In the genomic region with DNA sequence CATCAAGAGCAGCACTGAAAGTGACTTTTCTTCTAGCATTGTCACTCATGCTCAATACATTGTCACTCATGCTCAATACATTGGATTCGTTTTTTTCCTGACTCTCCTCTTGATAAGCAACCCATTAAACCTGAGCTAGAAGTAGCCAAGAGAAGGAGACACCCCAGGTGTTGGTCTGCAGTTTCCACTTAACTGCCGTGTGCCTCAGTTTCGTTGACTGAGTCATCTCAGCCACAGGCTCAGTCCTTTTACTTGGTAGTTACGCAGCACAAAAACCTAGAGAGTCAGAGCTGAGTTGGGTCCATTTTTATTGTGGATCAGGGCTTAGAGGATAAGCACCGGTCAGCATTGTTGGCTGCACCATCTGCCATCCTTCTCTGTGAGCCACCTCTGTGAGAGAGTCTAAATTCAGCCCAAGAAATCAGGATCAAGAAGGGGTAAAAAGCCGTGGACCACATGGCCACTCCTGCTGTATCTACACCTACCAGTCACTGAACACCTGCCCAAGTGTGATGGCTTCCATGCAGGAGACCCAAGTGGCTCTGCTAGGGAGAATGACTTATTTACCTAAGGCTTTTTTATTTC, we compare ENCODE assay signal across 1 cellular context.
TF ChIP-seq lines count a peak whose summit lies in the region.

No MANE protein-coding gene starts in this region.

TF ChIP-seq in HEK293, 187 proteins besides CTCF, POLR2A, EP300 and RAD21:
- TF ChIP-seq ZNF266 (tag by site-specific recombination; IDR thresholded peaks at IDR 0.05; ENCODE audit: low read depth) (no peak), PRDM1 (tag by site-specific recombination; IDR thresholded peaks at IDR 0.05) (peak; percentile 77)
TF ChIP-seq in HEK293: peak in this region for 1.
